30 cellular contexts compared by ENCODE assay signal in genomic region chr10:88911851-88912250, GRCh38.
"Had no signal": no experiment of that assay in that cellular context is flagged by ENCODE, and none has a peak within 500 bp of the region (broad histone marks: within the 10 kb centered on the region; RNA-seq: fewer than 3 reads in every experiment).

No MANE protein-coding gene starts in this region.

- H3K27me3 Mint-ChIP-seq: activated CD4-positive, alpha-beta memory T cell treated with anti-CD3 and anti-CD28 coated beads for 36 hours; activated naive CD4-positive, alpha-beta T cell treated with anti-CD3 and anti-CD28 coated beads, Interleukin-2, amount 50 U/mL, for 24 hours; brain; IgD-negative memory B cell had no signal

- H3K4me3 Mint-ChIP-seq: activated CD4-positive, alpha-beta memory T cell treated with anti-CD3 and anti-CD28 coated beads for 36 hours; activated naive CD4-positive, alpha-beta T cell treated with anti-CD3 and anti-CD28 coated beads, Interleukin-2, amount 50 U/mL, for 24 hours; activated T-cell treated with anti-CD3 and anti-CD28 coated beads, Interleukin-2, amount 50 U/mL, for 4 hours; brain; IgD-negative memory B cell had no signal

- FAIRE-seq: RCC 7860 had no signal

- DNase-seq: activated CD4-positive, alpha-beta memory T cell treated with anti-CD3 and anti-CD28 coated beads for 36 hours; activated CD4-positive, alpha-beta T cell treated with anti-CD3 and anti-CD28 coated beads, Interleukin-2, amount 50 U/mL, for 1 hour; activated CD8-positive, alpha-beta memory T cell treated with anti-CD3 and anti-CD28 coated beads, Interleukin-2, amount 50 U/mL, for 4 hours; activated gamma-delta T cell; activated naive CD4-positive, alpha-beta T cell treated with Interleukin-2 at 50 U/mL for 16 hours; activated T-cell treated with anti-CD3 and anti-CD28 coated beads for 4 hours; activated T-cell treated with anti-CD3 and anti-CD28 coated beads, Interleukin-2, amount 50 U/mL, for 4 hours; anterior cingulate cortex; central memory CD4-positive, alpha-beta T cell; Karpas-422; KBM-7; NCI-H1048; NCI-H1105 treated with DMSO at 0.1 percent for 48 hours; NCI-H1436; NCI-H1694; NCI-H1930; NCI-H2081 treated with DMSO at 0.1 percent for 48 hours; NCI-H226; NCI-H446 treated with DMSO at 0.1 percent for 48 hours; NCI-H69; NK-92 treated with Interleukin-12 subunit alpha and Interleukin-12 subunit beta, amount 100 ng/mL, for 24 hours; PC-9; SW 1271; T-helper 1 cell; T1000 had no signal

- H3K9me3 Mint-ChIP-seq: activated CD4-positive, alpha-beta memory T cell treated with anti-CD3 and anti-CD28 coated beads for 36 hours; activated naive CD4-positive, alpha-beta T cell treated with anti-CD3 and anti-CD28 coated beads, Interleukin-2, amount 50 U/mL, for 24 hours; activated T-cell treated with anti-CD3 and anti-CD28 coated beads, Interleukin-2, amount 50 U/mL, for 4 hours; IgD-negative memory B cell had no signal

- H3K27ac Mint-ChIP-seq: activated CD4-positive, alpha-beta memory T cell treated with anti-CD3 and anti-CD28 coated beads for 36 hours; activated naive CD4-positive, alpha-beta T cell treated with anti-CD3 and anti-CD28 coated beads, Interleukin-2, amount 50 U/mL, for 24 hours had no signal

- H3K4me1 Mint-ChIP-seq: IgD-negative memory B cell had no signal

- H3K4me3 ChIP-seq: PC-9 had no signal

- ATAC-seq: activated T-cell treated with anti-CD3 and anti-CD28 coated beads, Interleukin-2, amount 50 U/mL, for 4 hours; Right ventricle myocardium inferior had no signal
